ENCODE assay signal across 1 cellular context in the genomic region with DNA sequence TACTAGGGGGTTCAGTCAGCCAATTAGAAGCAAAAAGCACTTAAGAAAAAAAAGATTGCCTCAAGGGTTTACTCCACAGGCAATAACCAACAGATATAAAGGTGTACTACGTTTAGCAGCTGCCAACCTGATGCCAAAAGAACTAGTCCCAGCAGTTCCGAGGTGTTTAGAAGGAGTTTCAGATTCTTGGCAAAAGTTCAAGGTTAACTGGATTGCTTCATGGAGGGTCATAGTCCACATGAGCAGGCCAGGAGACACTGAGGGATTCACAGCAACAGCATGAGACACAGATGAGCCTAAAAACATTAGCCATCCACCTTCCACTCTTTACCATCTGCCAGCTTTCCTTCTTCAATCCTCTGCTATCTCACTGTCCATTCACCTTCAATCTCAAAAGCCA.
TF ChIP-seq lines count a peak whose summit lies in the region.

No MANE protein-coding gene starts in this region.

TF ChIP-seq in H1, 55 proteins besides CTCF, POLR2A, EP300 and RAD21:
- TF ChIP-seq TEAD4 (IDR thresholded peaks at IDR 0.05; ENCODE audit: low read depth, low read length) (no peak), ZNF274 (IDR thresholded peaks at IDR 0.05; ENCODE audit: borderline replicate concordance, extremely low read depth, low read length) (no peak), SUZ12 (IDR thresholded peaks at IDR 0.05; ENCODE audit: low read length) (no peak), NANOG (IDR thresholded peaks at IDR 0.05; ENCODE audit: insufficient read depth, low read depth, low read length, poor library complexity, severe bottlenecking) (no peak), FOSL1 (IDR thresholded peaks at IDR 0.05; ENCODE audit: insufficient read depth, low read depth, low read length) (no peak), HDAC6 (IDR thresholded peaks at IDR 0.05; ENCODE audit: low read depth, low read length) (no peak), CHD1 (IDR thresholded peaks at IDR 0.05; ENCODE audit: low read depth, low read length) (no peak), RBBP5 (IDR thresholded peaks at IDR 0.05; ENCODE audit: borderline replicate concordance, low read depth, low read length) (no peak), CBX5 (IDR thresholded peaks at IDR 0.05; ENCODE audit: low read depth, low read length) (no peak), SRF (IDR thresholded peaks at IDR 0.05; ENCODE audit: low read depth, low read length) (no peak), GTF2F1 (IDR thresholded peaks at IDR 0.05; ENCODE audit: borderline replicate concordance, low read depth, low read length) (no peak)
